Comparison of ENCODE assay signal across 10 cellular contexts in genomic region chr1:54413295-54413694, GRCh38. TPM values are rescaled to one million over a fixed set of nuclear protein-coding genes. Genes with fewer than 3 reads are reported as not detected.
DNase-seq lines count a peak whose midpoint lies in the region; ATAC-seq and TF ChIP-seq lines count a peak whose summit lies in the region.
"Had no signal": no experiment of that assay in that cellular context is flagged by ENCODE, and none has a peak within 500 bp of the region (broad histone marks: within the 10 kb centered on the region; RNA-seq: fewer than 3 reads in every experiment).

No MANE protein-coding gene starts in this region.

- H3K36me3 ChIP-seq in thyroid gland (no peaks in the 10 kb centered on the region), A673 (ENCODE audit: insufficient read depth, low read length, poor library complexity, severe bottlenecking) (no peaks in the 10 kb centered on the region)

- peaks cover 0 to 6% of the 10 kb centered on the region in 2 donors for H3K4me1 ChIP-seq in thyroid gland
- H3K4me1 ChIP-seq in A673 (ENCODE audit: insufficient read depth, low read length, poor library complexity, severe bottlenecking): no peaks in the 10 kb centered on the region

- ATAC-seq in GM21367 (IDR thresholded peaks at IDR 0.05; ENCODE audit: unreplicated experiment): no peak

- H3K27me3 ChIP-seq in thyroid gland (no peaks in the 10 kb centered on the region), A673 (replicated peaks; ENCODE audit: insufficient read depth, low read depth, low read length, poor library complexity) (no peaks in the 10 kb centered on the region)

- peak overlapping the region; percentile 32 for H3K4me3 Mint-ChIP-seq in activated T-cell treated with anti-CD3 and anti-CD28 coated beads, Interleukin-2, amount 50 U/mL, for 24 hours

- TF ChIP-seq POLR2A in thyroid gland (IDR thresholded peaks at IDR 0.05): no peak

- no peak for DNase-seq in activated T-cell treated with anti-CD3 and anti-CD28 coated beads, Interleukin-2, amount 50 U/mL, for 24 hours
- DNase-seq in activated T-cell treated with anti-CD3 and anti-CD28 coated beads for 4 hours (no peak), anterior cingulate cortex (lab: John Stamatoyannopoulos, UW) (peak in 33 of 58 donors; percentile 7 to 53 (median 28)), kidney tubule cell (ENCODE audit: low spot score) (peak; percentile 15), thyroid gland (peak; percentile 15 to 23), GOT3 (lab: John Stamatoyannopoulos, UW) (no peak), A673 (ENCODE audit: low spot score) (no peak)
- DNase-seq: Calu3 had no signal

- peak overlapping the region in 1 of 3 donors; percentile 17 for H3K27ac ChIP-seq in thyroid gland
- no peak overlapping the region for H3K27ac ChIP-seq in A673 (ENCODE audit: low read depth, low read length, poor library complexity, severe bottlenecking)
- H3K27ac ChIP-seq: HL-60 had no signal

- WGBS in thyroid gland, 2 donors: 38 to 68% methylated on average over 2 of the region's 2 CpGs

- H3K4me3 ChIP-seq in thyroid gland (replicated peaks in 1 of 3) (no peak overlapping the region), A673 (ENCODE audit: low read depth, low read length, poor library complexity, severe bottlenecking) (no peak overlapping the region)

- H3K9me3 ChIP-seq in thyroid gland: no peaks in the 10 kb centered on the region
- H3K9me3 ChIP-seq in A673 (ENCODE audit: low read depth, low read length, poor library complexity, severe bottlenecking): no peaks in the 10 kb centered on the region

- POLR2A ChIA-PET in A673 (lab: Charles Lee; ENCODE audit: low non-redundant PET): no interaction called here

- TF ChIP-seq CTCF in thyroid gland (IDR thresholded peaks at IDR 0.05) (no peak), A673 (conservative IDR thresholded peaks at IDR 0.05; ENCODE audit: low read depth, low read length) (no peak)

- CTCF ChIA-PET in A673 (lab: Charles Lee): no interaction called here

- no peaks in the 10 kb centered on the region for H3K36me3 Mint-ChIP-seq in activated T-cell treated with anti-CD3 and anti-CD28 coated beads, Interleukin-2, amount 50 U/mL, for 24 hours (ENCODE audit: low read depth)

- no TSS peak for BruUV-seq in A673 (replicated peaks; lab: Mats Ljungman, UMichigan)

- peaks cover 34% of the 10 kb centered on the region for H3K4me1 Mint-ChIP-seq in activated T-cell treated with anti-CD3 and anti-CD28 coated beads, Interleukin-2, amount 50 U/mL, for 24 hours (ENCODE audit: low read depth)

- no peaks in the 10 kb centered on the region for H3K9me3 Mint-ChIP-seq in activated T-cell treated with anti-CD3 and anti-CD28 coated beads, Interleukin-2, amount 50 U/mL, for 24 hours

- H3K27ac Mint-ChIP-seq in activated T-cell treated with anti-CD3 and anti-CD28 coated beads, Interleukin-2, amount 50 U/mL, for 24 hours: peak overlapping the region; percentile 14

- H3K27me3 Mint-ChIP-seq in activated T-cell treated with anti-CD3 and anti-CD28 coated beads, Interleukin-2, amount 50 U/mL, for 24 hours: no peaks in the 10 kb centered on the region

- intact Hi-C loops in thyroid gland (cut with DNase I) (no loop called here), A673 (cut with micrococcal nuclease; ENCODE audit: unreplicated experiment) (no loop called here)

RNA-seq across cellular contexts. Expression of gene SSBP3, which starts 7.1 kb away (rescaled TPM):
- total RNA-seq in thyroid gland: 10 to 100 TPM; 15.4 to 23.0 (median 18.2) TPM
- 43.0 and 55.1 TPM in 2 replicates for total RNA-seq in A673 (2021)

Comparison
In these comparisons a context has a peak if more than half of its experiments do, and no peak if none do; other contexts are left out.
1. DNase-seq: peak in anterior cingulate cortex (33 of 58), kidney tubule cell (single experiment) and thyroid gland (2 of 2); none in activated T-cell treated with anti-CD3 and anti-CD28 coated beads, Interleukin-2, amount 50 U/mL, for 24 hours (single experiment), activated T-cell treated with anti-CD3 and anti-CD28 coated beads for 4 hours (single experiment), GOT3 (single experiment) and A673 (single experiment).